In the genomic region with DNA sequence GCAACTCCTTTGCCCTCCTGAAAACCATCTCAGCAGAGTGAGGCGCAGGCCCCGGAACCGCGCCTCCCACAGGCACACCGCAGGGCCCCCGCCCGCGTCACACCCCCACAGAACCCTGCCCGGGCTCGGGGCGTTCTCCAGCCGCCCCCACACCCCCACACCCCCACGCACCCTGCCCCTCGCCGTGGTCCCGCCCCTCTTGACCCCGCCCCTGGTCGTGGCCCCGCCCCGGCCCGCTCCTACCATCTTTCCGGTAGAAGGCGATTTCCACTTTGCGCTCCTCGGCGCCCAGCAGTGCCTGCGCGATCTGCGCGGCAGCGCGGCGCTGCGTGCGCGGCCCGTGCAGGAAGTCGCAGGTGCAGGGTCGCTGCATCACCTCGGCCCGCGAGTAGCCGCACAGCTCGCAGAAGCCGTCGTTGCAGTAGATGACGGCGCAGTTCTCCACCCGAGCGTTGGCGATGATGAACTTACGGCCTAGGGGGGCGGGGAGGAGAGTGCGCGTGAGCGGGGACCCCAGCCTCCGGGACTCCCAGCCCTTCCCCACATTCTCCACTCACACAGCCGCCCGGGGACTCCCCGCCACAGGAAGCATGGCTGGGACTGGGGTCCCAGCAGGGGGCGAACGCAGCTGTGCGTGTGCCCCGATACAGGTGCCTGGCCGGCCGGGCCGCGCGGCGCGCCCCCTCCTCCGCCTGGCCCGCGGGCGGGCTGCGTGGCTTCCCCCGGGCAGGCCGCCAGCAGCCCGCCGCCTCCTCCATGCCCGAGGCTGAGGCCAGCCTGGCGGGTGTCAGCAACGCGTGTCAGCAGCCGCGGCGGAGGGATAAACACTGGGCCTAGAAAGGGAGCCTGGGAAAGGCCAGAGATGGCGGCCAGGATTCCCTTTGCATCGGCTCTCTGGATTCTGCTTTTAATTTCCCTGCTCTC, we compare ENCODE assay signal across 8 cellular contexts. TPM values are rescaled to one million over a fixed set of nuclear protein-coding genes. Genes with fewer than 3 reads are reported as not detected.
DNase-seq lines count a peak whose midpoint lies in the region; ATAC-seq and TF ChIP-seq lines count a peak whose summit lies in the region.

No MANE protein-coding gene starts in this region.

- 5 to 7% methylated on average over 45 to 64 of the region's 89 CpGs for WGBS in mesodermal cell (ENCODE audit: insufficient coverage in 2 of 2), 2 experiments

- H3K4me3 ChIP-seq in coronary artery: peak overlapping the region; percentile 70
- H3K4me3 ChIP-seq in mesodermal cell (ENCODE audit: extremely low read depth, insufficient read depth, low read length, poor library complexity, severe bottlenecking): peak overlapping the region; percentile 39

- DNase-seq in EL (peak; percentile 36), NCI-H1417 (lab: John Stamatoyannopoulos, UW) (peak; percentile 63 to 92 (median 92)), coronary artery (ENCODE audit: low spot score) (no peak), ureter (ENCODE audit: low spot score) (no peak)
- DNase-seq in activated CD4-positive, alpha-beta T cell treated with anti-CD3 and anti-CD28 coated beads for 4 hours: peak; percentile 86 to 87
- peak; percentile 52 to 73 for DNase-seq in stimulated activated CD8-positive, alpha-beta memory T cell treated with anti-CD3 and anti-CD28 coated beads, Interleukin-2, amount 100 ng/mL, for 48 hours (ENCODE audit: low read depth in 2 of 2)

- ATAC-seq in GM21786 (IDR thresholded peaks at IDR 0.05; ENCODE audit: unreplicated experiment): peak; percentile 58

- no peak for TF ChIP-seq CTCF in coronary artery (IDR thresholded peaks at IDR 0.05)

- H3K4me1 ChIP-seq in mesodermal cell (ENCODE audit: control insufficient read depth, insufficient read depth, low read length, poor library complexity, severe bottlenecking): peaks cover 13% of the 10 kb centered on the region

- H3K9me3 ChIP-seq in mesodermal cell (ENCODE audit: control insufficient read depth, low read length): no peaks in the 10 kb centered on the region

- H3K27ac ChIP-seq in coronary artery (no peak overlapping the region), mesodermal cell (ENCODE audit: low read depth, low read length, severe bottlenecking) (no peak overlapping the region)

- no peaks in the 10 kb centered on the region for H3K36me3 ChIP-seq in mesodermal cell (ENCODE audit: control insufficient read depth, insufficient read depth, low read length)

RNA-seq across cellular contexts. Expression of a gene that starts 3.4 kb away (rescaled TPM):
- polyA plus RNA-seq in mesodermal cell (2013, experiment 1 of 2): 10.4 TPM
- 8.6 TPM for polyA plus RNA-seq in mesodermal cell (2013, experiment 2 of 2)
- 17.7 TPM for total RNA-seq in ureter

RNA-seq across cellular contexts. Expression of a gene that starts 16.1 kb away (rescaled TPM):
- 27.8 TPM for polyA plus RNA-seq in mesodermal cell (2013, experiment 1 of 2)
- polyA plus RNA-seq in mesodermal cell (2013, experiment 2 of 2): 18.2 TPM
- total RNA-seq in ureter: 50.7 TPM

RNA-seq across cellular contexts. Expression of a gene that starts 49.6 kb away (rescaled TPM):
- 2.4 TPM for polyA plus RNA-seq in mesodermal cell (2013, experiment 1 of 2)
- polyA plus RNA-seq in mesodermal cell (2013, experiment 2 of 2): 1.8 TPM
- 0.55 TPM for total RNA-seq in ureter

RNA-seq across cellular contexts. Expression of a gene that starts 53.5 kb away (rescaled TPM):
- 26.9 TPM for polyA plus RNA-seq in mesodermal cell (2013, experiment 1 of 2)
- 23.8 TPM for polyA plus RNA-seq in mesodermal cell (2013, experiment 2 of 2)
- 32.4 TPM for total RNA-seq in ureter

Comparison
In these comparisons a context has a peak if more than half of its experiments do, and no peak if none do; other contexts are left out.
1. DNase-seq: peak in EL (single experiment), NCI-H1417 (3 of 3), activated CD4-positive, alpha-beta T cell treated with anti-CD3 and anti-CD28 coated beads for 4 hours (2 of 2) and stimulated activated CD8-positive, alpha-beta memory T cell treated with anti-CD3 and anti-CD28 coated beads, Interleukin-2, amount 100 ng/mL, for 48 hours (2 of 2); none in coronary artery (single experiment) and ureter (single experiment).